ENCODE assay signal across 11 cellular contexts in the genomic region with DNA sequence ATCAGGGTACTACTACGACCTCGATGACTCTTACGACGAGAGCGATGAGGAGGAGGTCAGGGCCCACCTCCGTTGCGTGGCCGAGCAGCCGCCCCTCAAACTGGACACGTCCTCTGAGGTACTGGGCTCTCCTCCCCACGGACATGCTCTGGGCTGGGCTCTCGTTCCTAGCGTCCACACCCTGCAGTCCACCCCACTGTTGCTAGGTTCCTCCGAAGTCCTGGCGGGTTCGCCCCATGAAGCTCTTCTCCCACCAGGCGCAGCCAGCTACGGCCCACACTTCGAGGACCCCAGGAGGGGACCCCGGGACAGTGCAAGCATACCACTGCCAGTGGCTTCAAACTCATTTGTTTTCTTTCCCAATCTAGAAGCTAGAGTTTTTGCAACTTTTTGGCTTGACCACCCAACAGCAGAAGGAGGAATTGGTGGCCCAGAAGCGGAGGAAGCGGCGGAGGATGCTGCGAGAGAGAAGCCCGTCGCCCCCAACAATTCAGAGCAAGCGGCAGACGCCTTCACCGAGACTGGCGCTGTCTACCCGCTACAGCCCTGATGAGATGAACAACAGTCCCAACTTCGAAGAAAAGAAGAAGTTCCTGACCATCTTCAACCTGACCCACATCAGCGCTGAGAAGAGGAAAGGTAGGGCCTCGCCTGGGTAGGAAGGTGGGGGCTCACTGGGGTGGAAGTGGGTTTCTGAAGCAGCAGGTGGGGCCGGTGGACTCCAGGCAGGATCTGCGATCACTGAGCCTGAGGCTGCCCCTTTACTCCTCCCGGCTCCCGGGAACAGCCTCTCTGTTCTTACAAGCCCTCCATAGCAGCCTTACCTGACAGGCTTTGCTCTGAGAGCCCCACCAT.
"Had no signal": no experiment of that assay in that cellular context is flagged by ENCODE, and none has a peak within 500 bp of the region (broad histone marks: within the 10 kb centered on the region; RNA-seq: fewer than 3 reads in every experiment).

No MANE protein-coding gene starts in this region.

- H3K4me3 ChIP-seq: body of pancreas, lung had no signal

- H3K9me3 ChIP-seq: body of pancreas had no signal

- DNase-seq: activated CD4-positive, alpha-beta T cell treated with anti-CD3 and anti-CD28 coated beads, Interleukin-2, amount 10 ng/mL, durations not matched to agents 7 days and 5 days; activated CD8-positive, alpha-beta T cell treated with anti-CD3 and anti-CD28 coated beads, Interleukin-2, amount 10 ng/mL, durations not matched to agents 7 days and 5 days; activated naive CD4-positive, alpha-beta T cell treated with anti-CD3 and anti-CD28 coated beads for 36 hours; activated T-cell treated with anti-CD3 and anti-CD28 coated beads, Interleukin-2, amount 50 U/mL, for 24 hours; immature natural killer cell; stimulated activated CD4-positive, alpha-beta T cell treated with anti-CD3 and anti-CD28 coated beads, Interleukin-4, amount 100 ng/mL, for 4 hours; T1000 had no signal

- ATAC-seq: activated CD4-positive, CD25-positive, alpha-beta regulatory T cell treated with anti-CD3 and anti-CD28 coated beads, Interleukin-2, amount 50 U/mL, for 24 hours; activated CD8-positive, alpha-beta T cell treated with anti-CD3 and anti-CD28 coated beads, Interleukin-2, amount 10 ng/mL, durations not matched to agents 7 days and 5 days; stimulated activated memory B cell treated with anti-CD40 and anti-IgM and Interleukin-4, amounts not matched to agents 10 μg/mL and 1 μg/mL and 100 μg/mL, for 72 hours had no signal

- H3K27me3 ChIP-seq: body of pancreas had no signal
